In genomic region chr7:158830211-158830723, GRCh38 we compare ENCODE assay signal across 1 cellular context.
TF ChIP-seq lines count a peak whose summit lies in the region.

No MANE protein-coding gene starts in this region.

TF ChIP-seq in HCT116, 20 proteins besides CTCF, POLR2A, EP300 and RAD21 (continued from another document):
- TF ChIP-seq EGR1 (IDR thresholded peaks at IDR 0.05; ENCODE audit: low read depth) (no peak), TCF7L2 (IDR thresholded peaks at IDR 0.05; ENCODE audit: borderline replicate concordance, extremely low read depth, insufficient read depth, insufficient read length) (no peak), CBX3 (IDR thresholded peaks at IDR 0.05; ENCODE audit: low read depth) (no peak), YY1 (IDR thresholded peaks at IDR 0.05; ENCODE audit: extremely low read depth, insufficient replicate concordance, low read depth, low read length) (no peak)
